In genomic region chr9:18255158-18255629, GRCh38 we compare ENCODE assay signal across 8 cellular contexts.
DNase-seq lines count a peak whose midpoint lies in the region; ATAC-seq, FAIRE-seq and TF ChIP-seq lines count a peak whose summit lies in the region.

No MANE protein-coding gene starts in this region.

- no peaks in the 10 kb centered on the region for H3K9me3 ChIP-seq in Caco-2
- H3K9me3 ChIP-seq in endothelial cell of umbilical vein (replicated peaks; ENCODE audit: control insufficient read depth, insufficient read depth, low read length): no peaks in the 10 kb centered on the region
- no peaks in the 10 kb centered on the region for H3K9me3 ChIP-seq in mucosa of descending colon

- POLR2A ChIA-PET in Caco-2 (lab: Charles Lee): no interaction called here
- POLR2A ChIA-PET in endothelial cell of umbilical vein (lab: Charles Lee): interaction anchor here (0.9 kb wide), 1 partner anchor 183 kb away, joined by 4 read pairs; no protein-coding TSS in a partner anchor

- H3K4me2 ChIP-seq in endothelial cell of umbilical vein (ENCODE audit: insufficient read depth, low read length): no peak overlapping the region

- peak; percentile 95 for FAIRE-seq in endothelial cell of umbilical vein (lab: Jason Lieb, UNC)

- no peak overlapping the region for H3K9ac ChIP-seq in endothelial cell of umbilical vein (replicated peaks; ENCODE audit: extremely low read depth, insufficient read depth, low read length)

- H3K36me3 ChIP-seq in Caco-2 (ENCODE audit: control insufficient read depth, insufficient read depth, low read length) (no peaks in the 10 kb centered on the region), endothelial cell of umbilical vein (ENCODE audit: control insufficient read depth in 2 of 2, extremely low read depth in 1 of 2, insufficient read depth in 2 of 2, low read length in 2 of 2) (no peaks in the 10 kb centered on the region), mucosa of descending colon (ENCODE audit: low read depth) (no peaks in the 10 kb centered on the region)

- H3K27me3 ChIP-seq in Caco-2 (replicated peaks; ENCODE audit: control insufficient read depth, insufficient read depth, low read length) (no peaks in the 10 kb centered on the region), endothelial cell of umbilical vein (ENCODE audit: control insufficient read depth in 2 of 2, insufficient read depth in 2 of 2, low read length in 2 of 2) (no peaks in the 10 kb centered on the region)

- peaks cover 12% of the 10 kb centered on the region for H3K27me3 Mint-ChIP-seq in Caco-2 (ENCODE audit: insufficient read depth, unreplicated experiment)

- H3K4me3 Mint-ChIP-seq in Caco-2 (ENCODE audit: unreplicated experiment): no peak overlapping the region

- no peaks in the 10 kb centered on the region for H3K9me3 Mint-ChIP-seq in Caco-2 (ENCODE audit: unreplicated experiment)

- no peak overlapping the region for H3K27ac ChIP-seq in endothelial cell of umbilical vein (ENCODE audit: insufficient read depth, low read depth, low read length)

- H3K36me3 Mint-ChIP-seq in Caco-2 (ENCODE audit: insufficient read depth, unreplicated experiment): no peaks in the 10 kb centered on the region

- no TSS peak for BruUV-seq in Caco-2 (replicated peaks; lab: Mats Ljungman, UMichigan)
- BruUV-seq in endothelial cell of umbilical vein (replicated peaks; lab: Mats Ljungman, UMichigan): no TSS peak

- no peaks in the 10 kb centered on the region for H3K4me1 Mint-ChIP-seq in Caco-2 (ENCODE audit: low read depth, unreplicated experiment)

- peak overlapping the region; percentile 50 for H2AFZ ChIP-seq in endothelial cell of umbilical vein (ENCODE audit: low read depth, low read length)

- TF ChIP-seq POLR2A in endothelial cell of umbilical vein (IDR thresholded peaks at IDR 0.05; ENCODE audit: low read depth, low read length): no peak

- intact Hi-C loops in Caco-2 (cut with micrococcal nuclease; ENCODE audit: unreplicated experiment) (loop anchor here (1.0 to 2.0 kb wide), 3 partner anchors 142 to 774 kb away; no protein-coding TSS in a partner anchor), endothelial cell of umbilical vein (cut with micrococcal nuclease) (loop anchor here (1.0 to 5.0 kb wide), 11 partner anchors 77 to 1202 kb away; no protein-coding TSS in a partner anchor), mucosa of descending colon (cut with DNase I, micrococcal nuclease) (loop anchor here in 1 of 2 donors (5.0 kb wide), 2 partner anchors 187 to 777 kb away; partner anchors contain the start of gene SAXO1)

- H4K20me1 ChIP-seq in endothelial cell of umbilical vein (replicated peaks; ENCODE audit: control insufficient read depth, extremely low read depth, insufficient read depth, low read length): no peaks in the 10 kb centered on the region

- no peaks in the 10 kb centered on the region for H3K79me2 ChIP-seq in endothelial cell of umbilical vein (ENCODE audit: control insufficient read depth, insufficient read depth, low read length)

- DNase-seq in Caco-2: peak; percentile 50 to 71
- peak; percentile 87 for DNase-seq in NCI-H82 (lab: John Stamatoyannopoulos, UW)
- DNase-seq in activated CD8-positive, alpha-beta memory T cell treated with anti-CD3 and anti-CD28 coated beads for 4 hours (ENCODE audit: low read depth in 2 of 2): peak; percentile 36 to 42
- DNase-seq in endothelial cell of umbilical vein (ENCODE audit: low read depth, low spot score): peak; percentile 84
- peak; percentile 50 to 74 (median 70) for DNase-seq in mucosa of descending colon
- DNase-seq in stimulated activated CD8-positive, alpha-beta memory T cell treated with anti-CD3 and anti-CD28 coated beads, Interleukin-4, amount 100 ng/mL, for 4 hours (ENCODE audit: low read depth in 2 of 2, low spot score in 1 of 2): peak; percentile 18 to 62

- H3K4me1 ChIP-seq in Caco-2: no peaks in the 10 kb centered on the region
- peaks cover 2% of the 10 kb centered on the region for H3K4me1 ChIP-seq in endothelial cell of umbilical vein (ENCODE audit: control insufficient read depth, extremely low read depth, insufficient read depth, low read length)
- H3K4me1 ChIP-seq in mucosa of descending colon (ENCODE audit: low read depth): no peaks in the 10 kb centered on the region

- H3K4me3 ChIP-seq in Caco-2 (ENCODE audit: low read depth, low read length) (no peak overlapping the region), endothelial cell of umbilical vein (replicated peaks in 1 of 3; ENCODE audit: insufficient read depth in 1 of 3, low read depth in 1 of 3, low read length in 3 of 3) (no peak overlapping the region), mucosa of descending colon (no peak overlapping the region)

- H3K27ac Mint-ChIP-seq in Caco-2 (ENCODE audit: unreplicated experiment): no peak overlapping the region

- ATAC-seq in GM19467 (IDR thresholded peaks at IDR 0.05; ENCODE audit: unreplicated experiment) (peak; percentile 89), HG03565 (IDR thresholded peaks at IDR 0.05; ENCODE audit: unreplicated experiment) (peak; percentile 88), mucosa of descending colon (peak; percentile 90)

- CTCF ChIA-PET in Caco-2 (lab: Charles Lee) (interaction anchor here (0.5 to 1.6 kb wide), 4 partner anchors 141 to 773 kb away, joined by 3 to 13 read pairs (median 4); no protein-coding TSS in a partner anchor), endothelial cell of umbilical vein (lab: Charles Lee) (interaction anchor here (0.6 to 7.1 kb wide), 61 partner anchors 9 to 1202 kb away, joined by 3 to 188 read pairs (median 4); partner anchors contain the start of gene ADAMTSL1)

- dilution Hi-C loops in endothelial cell of umbilical vein (cut with MboI; ENCODE audit: extremely low pct_ligation_motif_present, low sequenced_read_pairs): loop anchor here (25.0 kb wide), 1 partner anchor 182 kb away; no protein-coding TSS in a partner anchor

- TF ChIP-seq CTCF in Caco-2 (IDR thresholded peaks at IDR 0.05; ENCODE audit: insufficient read depth in 1 of 2, low read depth in 1 of 2, low read length in 1 of 2, severe bottlenecking in 1 of 2, unreplicated experiment in 1 of 2) (peak; percentile 72), endothelial cell of umbilical vein (IDR thresholded peaks at IDR 0.05; ENCODE audit: extremely low read depth in 1 of 2, insufficient read depth in 1 of 2, low read depth in 1 of 2, low read length in 2 of 2) (peak; percentile 76 to 81), mucosa of descending colon (IDR thresholded peaks at IDR 0.05) (peak; percentile 69)

- no peaks in the 10 kb centered on the region for H3K9me1 ChIP-seq in endothelial cell of umbilical vein (replicated peaks; ENCODE audit: control insufficient read depth, extremely low read depth, insufficient read depth, low read length)

TF ChIP-seq in endothelial cell of umbilical vein, 7 proteins besides CTCF, POLR2A, EP300 and RAD21:
- no peak for TF ChIP-seq FOS (IDR thresholded peaks at IDR 0.05; ENCODE audit: borderline replicate concordance, insufficient read depth, low read length)
- TF ChIP-seq MYC (IDR thresholded peaks at IDR 0.05; ENCODE audit: low read depth, low read length): no peak
- no peak for TF ChIP-seq EZH2 (IDR thresholded peaks at IDR 0.05; ENCODE audit: borderline replicate concordance, low read depth, low read length, severe bottlenecking)
- no peak for TF ChIP-seq MAX (IDR thresholded peaks at IDR 0.05; ENCODE audit: insufficient read depth, insufficient read length)
- TF ChIP-seq JUN (IDR thresholded peaks at IDR 0.05; ENCODE audit: borderline replicate concordance, insufficient read depth, insufficient read length, low read depth): no peak
- TF ChIP-seq POLR2AphosphoS5 (IDR thresholded peaks at IDR 0.05; ENCODE audit: insufficient read depth, low read depth, low read length): no peak
- no peak for TF ChIP-seq GATA2 (IDR thresholded peaks at IDR 0.05; ENCODE audit: insufficient read depth, insufficient read length, low read depth, low read length)
